Comparison of ENCODE assay signal across 12 cellular contexts in genomic region chr14:39177168-39177545, GRCh38. TPM values are rescaled to one million over a fixed set of nuclear protein-coding genes. Genes with fewer than 3 reads are reported as not detected.
A peak's percentile ranks its signal among the peaks of the same experiment; 100 is the strongest.
DNase-seq lines count a peak whose midpoint lies in the region; ATAC-seq and TF ChIP-seq lines count a peak whose summit lies in the region.
"Had no signal": no experiment of that assay in that cellular context is flagged by ENCODE, and none has a peak within 500 bp of the region (broad histone marks: within the 10 kb centered on the region; RNA-seq: fewer than 3 reads in every experiment).

No MANE protein-coding gene starts in this region.

- H3K4me1 Mint-ChIP-seq in CD4-positive, CD25-positive, alpha-beta regulatory T cell, result peaks cover 11 to 51% (median 24%) of the 10 kb centered on the region in 4 donors
- peaks cover 26% of the 10 kb centered on the region for H3K4me1 Mint-ChIP-seq in HFFc6 (ENCODE audit: low read depth)
- peaks cover 30% of the 10 kb centered on the region for H3K4me1 Mint-ChIP-seq in activated naive CD8-positive, alpha-beta T cell treated with anti-CD3 and anti-CD28 coated beads for 36 hours
- H3K4me1 Mint-ChIP-seq in naive thymus-derived CD4-positive, alpha-beta T cell, result peaks cover 27 to 57% (median 39%) of the 10 kb centered on the region in 7 donors

- H3K36me3 Mint-ChIP-seq in CD4-positive, CD25-positive, alpha-beta regulatory T cell, result peaks cover 22% of the 10 kb centered on the region
- H3K36me3 Mint-ChIP-seq in HFFc6 (ENCODE audit: low read depth), result peaks cover 34% of the 10 kb centered on the region
- peaks cover 41% of the 10 kb centered on the region for H3K36me3 Mint-ChIP-seq in activated naive CD8-positive, alpha-beta T cell treated with anti-CD3 and anti-CD28 coated beads for 36 hours
- H3K36me3 Mint-ChIP-seq in naive thymus-derived CD4-positive, alpha-beta T cell, result peaks cover 6 to 37% (median 23%) of the 10 kb centered on the region in 5 donors

- H3K4me3 ChIP-seq in CD4-positive, CD25-positive, alpha-beta regulatory T cell (ENCODE audit: low read depth, low read length), result peak overlapping the region; percentile 97
- no peak overlapping the region for H3K4me3 ChIP-seq in naive thymus-derived CD4-positive, alpha-beta T cell (ENCODE audit: low read length)
- no peak overlapping the region for H3K4me3 ChIP-seq in tibial artery

- H3K27me3 Mint-ChIP-seq in CD4-positive, CD25-positive, alpha-beta regulatory T cell, result no peaks in the 10 kb centered on the region
- H3K27me3 Mint-ChIP-seq in HFFc6 (ENCODE audit: insufficient read depth), result peaks cover 3% of the 10 kb centered on the region
- H3K27me3 Mint-ChIP-seq in activated naive CD8-positive, alpha-beta T cell treated with anti-CD3 and anti-CD28 coated beads for 36 hours, result no peaks in the 10 kb centered on the region
- H3K27me3 Mint-ChIP-seq in naive thymus-derived CD4-positive, alpha-beta T cell, result no peaks in the 10 kb centered on the region

- peak overlapping the region; percentile 94 for H3K27ac ChIP-seq in CD4-positive, CD25-positive, alpha-beta regulatory T cell (ENCODE audit: insufficient read depth, low read length, poor library complexity, severe bottlenecking)
- H3K27ac ChIP-seq in naive thymus-derived CD4-positive, alpha-beta T cell (ENCODE audit: low read depth, low read length), result no peak overlapping the region
- no peak overlapping the region for H3K27ac ChIP-seq in tibial artery

- H3K27me3 ChIP-seq in CD4-positive, CD25-positive, alpha-beta regulatory T cell (ENCODE audit: control insufficient read depth, insufficient read depth, low read length), result no peaks in the 10 kb centered on the region
- H3K27me3 ChIP-seq in naive thymus-derived CD4-positive, alpha-beta T cell (ENCODE audit: control insufficient read depth in 2 of 2, insufficient read depth in 2 of 2, low read length in 2 of 2), result no peaks in the 10 kb centered on the region
- no peaks in the 10 kb centered on the region for H3K27me3 ChIP-seq in tibial artery

- CTCF ChIA-PET in naive thymus-derived CD4-positive, alpha-beta T cell (lab: Charles Lee), result no interaction called here

- H3K9me3 Mint-ChIP-seq in CD4-positive, CD25-positive, alpha-beta regulatory T cell, result peaks cover 0 to 1% (median 0%) of the 10 kb centered on the region in 7 donors
- no peaks in the 10 kb centered on the region for H3K9me3 Mint-ChIP-seq in HFFc6
- H3K9me3 Mint-ChIP-seq in activated naive CD8-positive, alpha-beta T cell treated with anti-CD3 and anti-CD28 coated beads for 36 hours, result no peaks in the 10 kb centered on the region
- H3K9me3 Mint-ChIP-seq in naive thymus-derived CD4-positive, alpha-beta T cell, result peaks cover 0 to 4% (median 0%) of the 10 kb centered on the region in 11 donors

- peaks cover 14% of the 10 kb centered on the region for H3K4me1 ChIP-seq in CD4-positive, CD25-positive, alpha-beta regulatory T cell (ENCODE audit: control insufficient read depth, insufficient read depth, low read length, poor library complexity, severe bottlenecking)
- peaks cover 13 to 31% of the 10 kb centered on the region in 2 donors for H3K4me1 ChIP-seq in naive thymus-derived CD4-positive, alpha-beta T cell (ENCODE audit: control insufficient read depth in 2 of 2, insufficient read depth in 2 of 2, low read length in 2 of 2)
- H3K4me1 ChIP-seq in tibial artery, result peaks cover 0 to 21% (median 14%) of the 10 kb centered on the region in 4 donors

- H3K36me3 ChIP-seq in CD4-positive, CD25-positive, alpha-beta regulatory T cell (ENCODE audit: control insufficient read depth, insufficient read depth, low read length), result peaks cover 56% of the 10 kb centered on the region
- H3K36me3 ChIP-seq in naive thymus-derived CD4-positive, alpha-beta T cell (ENCODE audit: control insufficient read depth in 2 of 3, insufficient read depth in 3 of 3, low read length in 3 of 3), result peaks cover 33 to 55% (median 43%) of the 10 kb centered on the region in 3 experiments
- peaks cover 55 to 58% (median 56%) of the 10 kb centered on the region in 3 donors for H3K36me3 ChIP-seq in tibial artery

- peak overlapping the region; percentile 7 to 100 (median 74) for H3K27ac Mint-ChIP-seq in CD4-positive, CD25-positive, alpha-beta regulatory T cell
- H3K27ac Mint-ChIP-seq in HFFc6, result peak overlapping the region; percentile 46
- H3K27ac Mint-ChIP-seq in activated naive CD8-positive, alpha-beta T cell treated with anti-CD3 and anti-CD28 coated beads for 36 hours, result peak overlapping the region; percentile 83
- H3K27ac Mint-ChIP-seq in naive thymus-derived CD4-positive, alpha-beta T cell, result peak overlapping the region; percentile 35 to 100 (median 80)

- POLR2A ChIA-PET in naive thymus-derived CD4-positive, alpha-beta T cell (lab: Charles Lee), result no interaction called here

- ATAC-seq in CD4-positive, CD25-positive, alpha-beta regulatory T cell (ENCODE audit: low read depth in 2 of 2), result no peak
- ATAC-seq in naive thymus-derived CD4-positive, alpha-beta T cell, result no peak
- no peak for ATAC-seq in HG03135 (IDR thresholded peaks at IDR 0.05; ENCODE audit: unreplicated experiment)
- ATAC-seq in GM18861 (IDR thresholded peaks at IDR 0.05; ENCODE audit: unreplicated experiment), result no peak

- TF ChIP-seq CTCF in HFFc6 (IDR thresholded peaks at IDR 0.05) (no peak), tibial artery (IDR thresholded peaks at IDR 0.05) (no peak)

- no peaks in the 10 kb centered on the region for H3K9me3 ChIP-seq in CD4-positive, CD25-positive, alpha-beta regulatory T cell (ENCODE audit: control insufficient read depth in 2 of 2, low read length in 2 of 2)
- H3K9me3 ChIP-seq in naive thymus-derived CD4-positive, alpha-beta T cell (ENCODE audit: control insufficient read depth in 2 of 3, low read length in 3 of 3), result no peaks in the 10 kb centered on the region
- H3K9me3 ChIP-seq in tibial artery, result no peaks in the 10 kb centered on the region

- DNase-seq in CD4-positive, CD25-positive, alpha-beta regulatory T cell, result no peak
- DNase-seq in HFFc6 (no peak), RKO (ENCODE audit: low spot score) (no peak), tibial artery (no peak)
- no peak for DNase-seq in activated naive CD8-positive, alpha-beta T cell treated with anti-CD3 and anti-CD28 coated beads for 36 hours
- no peak for DNase-seq in naive thymus-derived CD4-positive, alpha-beta T cell
- DNase-seq: HCEC 1CT; islet precursor cell; stimulated activated CD8-positive, alpha-beta memory T cell treated with anti-CD3 and anti-CD28 coated beads, Interleukin-4, amount 100 ng/mL, for 48 hours; T1000 had no signal

- peak overlapping the region; percentile 23 to 69 (median 56) for H3K4me3 Mint-ChIP-seq in CD4-positive, CD25-positive, alpha-beta regulatory T cell
- peak overlapping the region; percentile 100 for H3K4me3 Mint-ChIP-seq in HFFc6
- H3K4me3 Mint-ChIP-seq in activated naive CD8-positive, alpha-beta T cell treated with anti-CD3 and anti-CD28 coated beads for 36 hours, result peak overlapping the region; percentile 95
- H3K4me3 Mint-ChIP-seq in naive thymus-derived CD4-positive, alpha-beta T cell, result peak overlapping the region in 9 of 10 donors; percentile 17 to 100 (median 53)

- intact Hi-C loops in naive thymus-derived CD4-positive, alpha-beta T cell (cut with micrococcal nuclease), result no loop called here
- intact Hi-C loops in tibial artery (cut with DNase I; ENCODE audit: low total_unique reads), result no loop called here

RNA-seq across cellular contexts. Expression of gene PNN, which starts 2.1 kb away (rescaled TPM):
- total RNA-seq in CD4-positive, CD25-positive, alpha-beta regulatory T cell, result 126 TPM
- polyA plus RNA-seq in CD4-positive, CD25-positive, alpha-beta regulatory T cell, result 10 to 100 TPM; 13.3 to 20.3 (median 16.3) TPM
- 10 to 100 TPM; 30.1 to 44.5 (median 40.5) TPM for total RNA-seq in HFFc6 (2021; fragmentation: NEBNext Ultra II Directional; extraction: Animal tissue kit (Norgen Biotek cat#: 25700))
- 100 to 1,000 TPM; 108 to 111 TPM for total RNA-seq in activated naive CD8-positive, alpha-beta T cell treated with anti-CD3 and anti-CD28 coated beads for 36 hours
- 100 to 1,000 TPM in 3 of 5 experiments, 10 to 100 TPM in 2; 80.1 to 120 (median 102) TPM for total RNA-seq in naive thymus-derived CD4-positive, alpha-beta T cell
- polyA plus RNA-seq in naive thymus-derived CD4-positive, alpha-beta T cell, result 10 to 100 TPM; 25.2 to 31.7 TPM

RNA-seq across cellular contexts. Expression of gene TRAPPC6B, which starts 7.0 kb away (rescaled TPM):
- 18.5 TPM for total RNA-seq in CD4-positive, CD25-positive, alpha-beta regulatory T cell
- polyA plus RNA-seq in CD4-positive, CD25-positive, alpha-beta regulatory T cell, result 10 to 100 TPM; 11.8 to 17.9 (median 14.9) TPM
- total RNA-seq in HFFc6 (2021; fragmentation: NEBNext Ultra II Directional; extraction: Animal tissue kit (Norgen Biotek cat#: 25700)), result 10 to 100 TPM; 23.7 to 29.9 (median 25.4) TPM
- 10 to 100 TPM; 21.8 to 21.9 TPM for total RNA-seq in activated naive CD8-positive, alpha-beta T cell treated with anti-CD3 and anti-CD28 coated beads for 36 hours
- 10 to 100 TPM; 15.3 to 33.5 (median 26.4) TPM for total RNA-seq in naive thymus-derived CD4-positive, alpha-beta T cell
- 10 to 100 TPM in 1 of 2 donors, 1 to 10 TPM in 1; 10.0 to 11.0 TPM for polyA plus RNA-seq in naive thymus-derived CD4-positive, alpha-beta T cell

RNA-seq across cellular contexts. Expression of gene MIA2, which starts 56.6 kb away (rescaled TPM):
- total RNA-seq in CD4-positive, CD25-positive, alpha-beta regulatory T cell, result 24.5 TPM
- polyA plus RNA-seq in CD4-positive, CD25-positive, alpha-beta regulatory T cell, result 10 to 100 TPM; 21.1 to 26.2 (median 21.7) TPM
- 10 to 100 TPM; 11.5 to 16.3 (median 13.0) TPM for total RNA-seq in HFFc6 (2021; fragmentation: NEBNext Ultra II Directional; extraction: Animal tissue kit (Norgen Biotek cat#: 25700))
- 10 to 100 TPM; 19.1 to 19.5 TPM for total RNA-seq in activated naive CD8-positive, alpha-beta T cell treated with anti-CD3 and anti-CD28 coated beads for 36 hours
- total RNA-seq in naive thymus-derived CD4-positive, alpha-beta T cell, result 10 to 100 TPM; 18.4 to 29.1 (median 26.1) TPM
- polyA plus RNA-seq in naive thymus-derived CD4-positive, alpha-beta T cell, result 10 to 100 TPM; 20.5 to 30.6 TPM
